Comparison of ENCODE assay signal across 13 cellular contexts in the genomic region with DNA sequence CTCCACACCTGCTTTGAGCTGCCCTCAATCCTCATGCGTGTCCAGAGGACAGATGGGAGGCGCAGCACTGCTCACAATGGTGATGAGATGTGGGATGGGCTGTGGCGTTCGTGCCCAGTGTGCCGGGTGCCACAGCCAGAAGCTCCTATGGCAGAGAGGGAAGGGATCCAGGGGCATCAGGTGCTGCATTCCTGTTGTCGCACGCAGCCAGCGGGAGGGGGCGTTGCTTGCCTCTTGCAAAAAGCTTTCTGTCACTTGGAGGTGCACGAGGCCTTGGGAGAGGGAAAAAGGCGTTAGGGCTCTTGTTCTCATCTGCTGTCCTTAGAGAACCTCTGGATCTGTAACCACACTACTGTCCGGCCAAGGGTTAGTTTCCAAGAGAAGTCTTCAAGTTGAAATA. TPM values are rescaled to one million over a fixed set of nuclear protein-coding genes. Genes with fewer than 3 reads are reported as not detected.
DNase-seq lines count a peak whose midpoint lies in the region; ATAC-seq and TF ChIP-seq lines count a peak whose summit lies in the region.
"Had no signal": no experiment of that assay in that cellular context is flagged by ENCODE, and none has a peak within 500 bp of the region (broad histone marks: within the 10 kb centered on the region; RNA-seq: fewer than 3 reads in every experiment).

No MANE protein-coding gene starts in this region.

- H3K27me3 ChIP-seq in HCT116 (ENCODE audit: insufficient read depth, low read length) (no peaks in the 10 kb centered on the region), NT2/D1 (ENCODE audit: insufficient read depth, insufficient read length) (no peaks in the 10 kb centered on the region)

- H2AFZ ChIP-seq in HCT116 (ENCODE audit: low read depth, low read length, poor library complexity, severe bottlenecking), result no peak overlapping the region

- H3K4me1 ChIP-seq in HCT116 (ENCODE audit: control insufficient read depth in 1 of 2, insufficient read depth in 2 of 2, low read length in 2 of 2) (peaks cover 0 to 6% of the 10 kb centered on the region in 2 experiments; a peak in 2 of 4 replicates), NT2/D1 (ENCODE audit: insufficient read depth, insufficient read length) (peaks cover 5% of the 10 kb centered on the region)

- POLR2A ChIA-PET in HCT116 (lab: Charles Lee), result no interaction called here

- TF ChIP-seq RAD21 in HCT116 (IDR thresholded peaks at IDR 0.05; ENCODE audit: low read depth), result peak; percentile 57

- H3K4me3 ChIP-seq in HCT116 (replicated peaks in 1 of 2; ENCODE audit: low read depth in 1 of 2, low read length in 2 of 2), result no peak overlapping the region
- no peak overlapping the region for H3K4me3 ChIP-seq in NT2/D1 (ENCODE audit: insufficient read length, low read depth)
- H3K4me3 ChIP-seq: mucosa of descending colon had no signal

- 0 out of 2 replicates have a peak overlapping the region, but pooled peaks have one; percentile 27 for H3K4me2 ChIP-seq in HCT116 (ENCODE audit: low read length)

- no peaks in the 10 kb centered on the region for H3K9me2 ChIP-seq in HCT116 (ENCODE audit: insufficient read depth)

- no TSS peak for BruUV-seq in HCT116 (replicated peaks; lab: Mats Ljungman, UMichigan)

- H3K9ac ChIP-seq in HCT116 (ENCODE audit: low read length) (no peak overlapping the region), NT2/D1 (ENCODE audit: insufficient read length, low read depth) (no peak overlapping the region)

- intact Hi-C loops in HCT116 (cut with micrococcal nuclease), result no loop called here

- DNase-seq in HCT116 (ENCODE audit: low read depth, low spot score) (peak; percentile 26), NT2/D1 (ENCODE audit: low read depth, low spot score) (peak; percentile 38), islet precursor cell (peak; percentile 73), NCI-H1105 treated with DMSO at 0.1 percent for 48 hours (lab: John Stamatoyannopoulos, UW) (no peak)
- DNase-seq: activated B cell treated with CpG ODN at 0.5 μM for 24 hours, anterior cingulate cortex, mucosa of descending colon, NCI-H2029 treated with DMSO at 0.1 percent for 48 hours had no signal

- peak; percentile 33 for TF ChIP-seq CTCF in C4-2B (conservative IDR thresholded peaks at IDR 0.05)
- TF ChIP-seq CTCF in HCT116 (IDR thresholded peaks at IDR 0.05 in 2 of 3, conservative IDR thresholded peaks at IDR 0.05 in 1 of 3; ENCODE audit: borderline replicate concordance in 1 of 3, insufficient read depth in 1 of 3, low read depth in 2 of 3, low read length in 2 of 3), result peak; percentile 17 to 50 (median 37); a peak in 4 of 6 replicates

- peak; percentile 90 for ATAC-seq in HCT116
- no peak for ATAC-seq in HG03039 (IDR thresholded peaks at IDR 0.05; ENCODE audit: unreplicated experiment)
- no peak for ATAC-seq in GM19467 (IDR thresholded peaks at IDR 0.05; ENCODE audit: unreplicated experiment)
- no peak for ATAC-seq in HG03135 (IDR thresholded peaks at IDR 0.05; ENCODE audit: unreplicated experiment)
- ATAC-seq: mucosa of descending colon had no signal

- H3K36me3 ChIP-seq in HCT116 (ENCODE audit: control insufficient read depth in 1 of 2, insufficient read depth in 2 of 2, low read length in 2 of 2), result no peaks in the 10 kb centered on the region
- H3K36me3 ChIP-seq in NT2/D1 (ENCODE audit: insufficient read depth, insufficient read length, low read length), result no peaks in the 10 kb centered on the region

- TF ChIP-seq POLR2A in HCT116 (IDR thresholded peaks at IDR 0.05; ENCODE audit: borderline replicate concordance, extremely low read depth, insufficient read depth, insufficient read length), result no peak

- H3K79me2 ChIP-seq in HCT116 (ENCODE audit: insufficient read depth, low read length), result no peaks in the 10 kb centered on the region

- CTCF ChIA-PET in HCT116 (lab: Charles Lee), result interaction anchor here (1.0 kb wide), 1 partner anchor 9 kb away, joined by 3 read pairs; no protein-coding TSS in a partner anchor

- H4K20me1 ChIP-seq in HCT116 (ENCODE audit: insufficient read depth), result no peaks in the 10 kb centered on the region

- H3K27ac ChIP-seq in C4-2B (no peak overlapping the region), HCT116 (ENCODE audit: low read depth, low read length) (no peak overlapping the region)

- no peaks in the 10 kb centered on the region for H3K9me3 ChIP-seq in HCT116 (ENCODE audit: control insufficient read depth in 1 of 2, insufficient read depth in 1 of 2, low read depth in 1 of 2, low read length in 2 of 2)
- no peaks in the 10 kb centered on the region for H3K9me3 ChIP-seq in NT2/D1 (ENCODE audit: insufficient read depth, low read length)
- H3K9me3 ChIP-seq: mucosa of descending colon had no signal

- RAD21 ChIA-PET in HCT116 (lab: Charles Lee; ENCODE audit: low non-redundant PET in 1 of 2, low total read pairs in 2 of 2, uncharacterized antibody in 2 of 2, unreplicated experiment in 2 of 2), result interaction anchor here in 1 of 2 experiments (0.6 kb wide), 1 partner anchor 55 kb away, joined by 4 read pairs; no protein-coding TSS in a partner anchor

TF ChIP-seq in HCT116, 20 proteins besides CTCF, POLR2A, EP300 and RAD21:
- TF ChIP-seq MAX (IDR thresholded peaks at IDR 0.05), result peak; percentile 83
- TF ChIP-seq SP1 (IDR thresholded peaks at IDR 0.05; ENCODE audit: low read depth), result no peak

RNA-seq across cellular contexts. Expression of gene ALLC, which starts 29.2 kb away (rescaled TPM):
- not detected for total RNA-seq in HCT116 (2021; ENCODE audit: unreplicated experiment)
- not detected in 2 replicates for polyA plus RNA-seq in HCT116 (2012)
- total RNA-seq: activated B cell treated with CpG ODN at 0.5 μM for 24 hours, mucosa of descending colon had no signal

RNA-seq across cellular contexts. Expression of gene COLEC11, which starts 33.9 kb away (rescaled TPM):
- 0.15 TPM for total RNA-seq in HCT116 (2021; ENCODE audit: unreplicated experiment)
- 0.10 TPM in 1 of 2 replicates, not detected in the other for polyA plus RNA-seq in HCT116 (2012)
- total RNA-seq: activated B cell treated with CpG ODN at 0.5 μM for 24 hours, Daoy had no signal

RNA-seq across cellular contexts. Expression of gene RPS7, which starts 53.7 kb away (rescaled TPM):
- 1,694 TPM for total RNA-seq in HCT116 (2021; ENCODE audit: unreplicated experiment)
- 1,040 and 1,126 TPM in 2 replicates for polyA plus RNA-seq in HCT116 (2012)
